ENCODE assay signal across 23 cellular contexts in the genomic region with DNA sequence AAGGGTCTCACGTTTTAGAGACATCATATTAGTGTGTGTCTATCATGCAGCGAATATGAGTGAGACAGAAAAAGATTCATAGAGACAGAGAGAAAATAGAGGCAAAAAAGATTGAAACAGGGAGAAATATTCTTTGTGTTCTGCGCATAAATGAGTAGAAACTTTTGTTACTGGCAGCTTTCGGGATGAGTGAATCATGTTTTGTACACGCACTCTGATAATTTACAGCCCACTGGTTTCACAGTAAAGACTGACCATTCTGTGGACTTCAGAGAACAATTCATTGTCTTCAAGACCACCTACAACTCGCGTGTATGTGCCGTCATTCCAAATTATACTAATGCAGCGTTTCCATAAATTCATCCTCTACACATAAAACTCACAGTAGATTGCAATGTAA.
"Had no signal": no experiment of that assay in that cellular context is flagged by ENCODE, and none has a peak within 500 bp of the region (broad histone marks: within the 10 kb centered on the region; RNA-seq: fewer than 3 reads in every experiment).

No MANE protein-coding gene starts in this region.

- H3K4me1 ChIP-seq: esophagus muscularis mucosa, foreskin keratinocyte, heart right ventricle, left lung, lower lobe of right lung had no signal

- H3K4me3 ChIP-seq: coronary artery, dorsolateral prefrontal cortex, esophagus muscularis mucosa, heart right ventricle, left lung, lower lobe of right lung, mucosa of descending colon had no signal

- FAIRE-seq: colon, endothelial cell of umbilical vein, frontal cortex, keratinocyte had no signal

- DNase-seq: dermis blood vessel endothelial cell; dorsolateral prefrontal cortex; effector CD4-positive, alpha-beta T cell; effector memory CD4-positive, alpha-beta T cell; foreskin keratinocyte; glutamatergic neuron; head of caudate nucleus; heart right ventricle; hippocampal formation; left cardiac atrium; left lung; left ventricle myocardium superior; lower lobe of right lung; mesenchymal stem cell; mucosa of descending colon; naive B cell had no signal

- H3K27me3 ChIP-seq: dorsolateral prefrontal cortex, foreskin keratinocyte, left lung had no signal

- H3K9me3 ChIP-seq: esophagus muscularis mucosa, heart right ventricle, left lung, lower lobe of right lung, mucosa of descending colon had no signal

- H3K4me3 Mint-ChIP-seq: mesothelial cell of epicardium, naive B cell had no signal

- H3K27ac Mint-ChIP-seq: mesothelial cell of epicardium had no signal

- H3K4me1 Mint-ChIP-seq: mesothelial cell of epicardium, naive B cell had no signal

- H3K27ac ChIP-seq: coronary artery, dorsolateral prefrontal cortex, esophagus muscularis mucosa, foreskin keratinocyte, heart right ventricle, left lung, lower lobe of right lung had no signal

- H3K36me3 ChIP-seq: esophagus muscularis mucosa, heart right ventricle, left lung, lower lobe of right lung had no signal

- ATAC-seq: foreskin keratinocyte, heart right ventricle, left cardiac atrium, left lung, left ventricle myocardium superior, lower lobe of right lung, mucosa of descending colon had no signal
